ENCODE assay signal across 9 cellular contexts in genomic region chr19:48254529-48254970, GRCh38. TPM values are rescaled to one million over a fixed set of nuclear protein-coding genes. Genes with fewer than 3 reads are reported as not detected.
DNase-seq lines count a peak whose midpoint lies in the region; ATAC-seq and TF ChIP-seq lines count a peak whose summit lies in the region.
"Had no signal": no experiment of that assay in that cellular context is flagged by ENCODE, and none has a peak within 500 bp of the region (broad histone marks: within the 10 kb centered on the region; RNA-seq: fewer than 3 reads in every experiment).

No MANE protein-coding gene starts in this region.

- TF ChIP-seq CTCF in Caco-2 (IDR thresholded peaks at IDR 0.05; ENCODE audit: insufficient read depth in 1 of 2, low read depth in 1 of 2, low read length in 1 of 2, severe bottlenecking in 1 of 2, unreplicated experiment in 1 of 2) (no peak), PC-3 (conservative IDR thresholded peaks at IDR 0.05; ENCODE audit: low read depth, low read length) (no peak), endothelial cell (IDR thresholded peaks at IDR 0.05; ENCODE audit: unreplicated experiment) (no peak), parathyroid adenoma (IDR thresholded peaks at IDR 0.05) (no peak)

- H3K9me3 Mint-ChIP-seq in Caco-2 (ENCODE audit: unreplicated experiment), result no peaks in the 10 kb centered on the region
- no peaks in the 10 kb centered on the region for H3K9me3 Mint-ChIP-seq in endothelial cell (ENCODE audit: unreplicated experiment)

- H3K9ac ChIP-seq in PC-3 (ENCODE audit: low read length), result no peak overlapping the region
- H3K9ac ChIP-seq in parathyroid adenoma, result no peak overlapping the region

- CTCF ChIA-PET in Caco-2 (lab: Charles Lee) (interaction anchor here (1.5 kb wide), 1 partner anchor 51 kb away, joined by 7 read pairs; no protein-coding TSS in a partner anchor), PC-3 (lab: Charles Lee) (no interaction called here)

- peak overlapping the region; percentile 73 for H3K4me2 ChIP-seq in PC-3 (ENCODE audit: low read length)
- peak overlapping the region; percentile 80 for H3K4me2 ChIP-seq in parathyroid adenoma (ENCODE audit: low read length)

- H3K36me3 ChIP-seq in Caco-2 (ENCODE audit: control insufficient read depth, insufficient read depth, low read length) (no peaks in the 10 kb centered on the region), PC-3 (ENCODE audit: low read depth, low read length) (no peaks in the 10 kb centered on the region), parathyroid adenoma (ENCODE audit: control insufficient read depth, insufficient read depth, low read length) (no peaks in the 10 kb centered on the region)

- no peak overlapping the region for H3K27ac Mint-ChIP-seq in Caco-2 (ENCODE audit: unreplicated experiment)
- H3K27ac Mint-ChIP-seq in endothelial cell (ENCODE audit: unreplicated experiment), result peak overlapping the region; percentile 74

- peaks cover 7% of the 10 kb centered on the region; the same call in 1 of the 2 replicates for H3K4me1 ChIP-seq in Caco-2
- peaks cover 12% of the 10 kb centered on the region; the same call in 1 of the 2 replicates for H3K4me1 ChIP-seq in PC-3 (ENCODE audit: insufficient read depth, low read length)
- H3K4me1 ChIP-seq in parathyroid adenoma, result peaks cover 5% of the 10 kb centered on the region

- H3K9me2 ChIP-seq in PC-3 (replicated peaks; ENCODE audit: low read length), result no peaks in the 10 kb centered on the region

- no peaks in the 10 kb centered on the region for H3K27me3 ChIP-seq in Caco-2 (replicated peaks; ENCODE audit: control insufficient read depth, insufficient read depth, low read length)
- H3K27me3 ChIP-seq in PC-3 (ENCODE audit: low read length), result no peaks in the 10 kb centered on the region
- H3K27me3 ChIP-seq in parathyroid adenoma (ENCODE audit: control insufficient read depth, insufficient read depth, low read length), result no peaks in the 10 kb centered on the region

- no peaks in the 10 kb centered on the region for H4K20me1 ChIP-seq in PC-3 (ENCODE audit: low read length)

- intact Hi-C loops in Caco-2 (cut with micrococcal nuclease; ENCODE audit: unreplicated experiment), result no loop called here
- intact Hi-C loops in PC-3 (cut with micrococcal nuclease), result no loop called here

- H2AFZ ChIP-seq in PC-3 (ENCODE audit: low read length) (no peak overlapping the region), parathyroid adenoma (no peak overlapping the region)

- ATAC-seq in PC-3, result no peak

- H3K27me3 Mint-ChIP-seq in Caco-2 (ENCODE audit: insufficient read depth, unreplicated experiment), result no peaks in the 10 kb centered on the region
- peaks cover 4% of the 10 kb centered on the region for H3K27me3 Mint-ChIP-seq in endothelial cell (ENCODE audit: unreplicated experiment)

- peaks cover 6% of the 10 kb centered on the region for H3K4me1 Mint-ChIP-seq in Caco-2 (ENCODE audit: low read depth, unreplicated experiment)
- H3K4me1 Mint-ChIP-seq in endothelial cell (ENCODE audit: unreplicated experiment), result peaks cover 55% of the 10 kb centered on the region

- DNase-seq in Caco-2, result no peak
- DNase-seq in PC-3, result no peak
- DNase-seq in endothelial cell (ENCODE audit: low spot score), result no peak
- DNase-seq in epidermal melanocyte (ENCODE audit: insufficient read length, low spot score), result no peak
- no peak for DNase-seq in DMS114 treated with DMSO at 0.1 percent for 48 hours (lab: John Stamatoyannopoulos, UW; ENCODE audit: unreplicated experiment)
- no peak for DNase-seq in cortex of kidney (lab: John Stamatoyannopoulos, UW)
- DNase-seq in SHP77 (lab: John Stamatoyannopoulos, UW), result no peak
- DNase-seq: H7 had no signal

- no peaks in the 10 kb centered on the region for H3F3A ChIP-seq in PC-3 (ENCODE audit: low read length, unreplicated experiment)

- POLR2A ChIA-PET in Caco-2 (lab: Charles Lee) (no interaction called here), PC-3 (lab: Charles Lee; ENCODE audit: unreplicated experiment) (no interaction called here)

- H3K9me3 ChIP-seq in Caco-2 (no peaks in the 10 kb centered on the region), PC-3 (ENCODE audit: low read length) (no peaks in the 10 kb centered on the region), parathyroid adenoma (ENCODE audit: control insufficient read depth, low read length) (no peaks in the 10 kb centered on the region)

- H3K36me3 Mint-ChIP-seq in Caco-2 (ENCODE audit: insufficient read depth, unreplicated experiment) (no peaks in the 10 kb centered on the region), endothelial cell (ENCODE audit: low read depth, unreplicated experiment) (peaks cover 8% of the 10 kb centered on the region)

- H3K27ac ChIP-seq in PC-3 (ENCODE audit: low read length) (no peak overlapping the region), parathyroid adenoma (no peak overlapping the region)

- peaks cover 17% of the 10 kb centered on the region; the same call in 1 of the 2 replicates for H3K79me2 ChIP-seq in PC-3 (ENCODE audit: low read length)
- H3K79me2 ChIP-seq in parathyroid adenoma, result no peaks in the 10 kb centered on the region

- H3K4me3 Mint-ChIP-seq in Caco-2 (ENCODE audit: unreplicated experiment), result peak overlapping the region; percentile 95
- H3K4me3 Mint-ChIP-seq in endothelial cell (ENCODE audit: unreplicated experiment), result peak overlapping the region; percentile 74

- H3K4me3 ChIP-seq in Caco-2 (ENCODE audit: low read depth, low read length) (no peak overlapping the region), PC-3 (ENCODE audit: low read length) (peak overlapping the region; percentile 78; the same call in 1 of the 2 replicates), parathyroid adenoma (ENCODE audit: low read depth, low read length) (peak overlapping the region; percentile 90)

- BruUV-seq in Caco-2 (replicated peaks; lab: Mats Ljungman, UMichigan) (no TSS peak), PC-3 (replicated peaks; lab: Mats Ljungman, UMichigan) (no TSS peak)

RNA-seq across cellular contexts. Expression of gene CARD8, which starts 1.2 kb away (rescaled TPM):
- total RNA-seq in Caco-2 (2022) (17.7 and 19.9 TPM in 2 replicates), PC-3 (2014; rRNA removed) (6.8 and 8.7 TPM in 2 replicates), endothelial cell (ENCODE audit: unreplicated experiment) (210 TPM)

RNA-seq across cellular contexts. Expression of gene ZNF114, which starts 15.3 kb away (rescaled TPM):
- total RNA-seq in Caco-2 (2022), result 8.7 and 9.3 TPM in 2 replicates
- total RNA-seq in PC-3 (2014; rRNA removed), result 0.29 and 0.40 TPM in 2 replicates
- total RNA-seq in endothelial cell (ENCODE audit: unreplicated experiment), result 12.2 TPM

Comparison
In these comparisons a context has a peak if more than half of its experiments do, and no peak if none do; other contexts are left out.
1. RNA of gene CARD8, which starts 1.2 kb away (total RNA-seq): 210 TPM in endothelial cell (single experiment); 17.7 to 19.9 TPM in Caco-2 and 6.8 to 8.7 TPM in PC-3; every median in the first group is over 10 times any median in the second.